In the genomic region with DNA sequence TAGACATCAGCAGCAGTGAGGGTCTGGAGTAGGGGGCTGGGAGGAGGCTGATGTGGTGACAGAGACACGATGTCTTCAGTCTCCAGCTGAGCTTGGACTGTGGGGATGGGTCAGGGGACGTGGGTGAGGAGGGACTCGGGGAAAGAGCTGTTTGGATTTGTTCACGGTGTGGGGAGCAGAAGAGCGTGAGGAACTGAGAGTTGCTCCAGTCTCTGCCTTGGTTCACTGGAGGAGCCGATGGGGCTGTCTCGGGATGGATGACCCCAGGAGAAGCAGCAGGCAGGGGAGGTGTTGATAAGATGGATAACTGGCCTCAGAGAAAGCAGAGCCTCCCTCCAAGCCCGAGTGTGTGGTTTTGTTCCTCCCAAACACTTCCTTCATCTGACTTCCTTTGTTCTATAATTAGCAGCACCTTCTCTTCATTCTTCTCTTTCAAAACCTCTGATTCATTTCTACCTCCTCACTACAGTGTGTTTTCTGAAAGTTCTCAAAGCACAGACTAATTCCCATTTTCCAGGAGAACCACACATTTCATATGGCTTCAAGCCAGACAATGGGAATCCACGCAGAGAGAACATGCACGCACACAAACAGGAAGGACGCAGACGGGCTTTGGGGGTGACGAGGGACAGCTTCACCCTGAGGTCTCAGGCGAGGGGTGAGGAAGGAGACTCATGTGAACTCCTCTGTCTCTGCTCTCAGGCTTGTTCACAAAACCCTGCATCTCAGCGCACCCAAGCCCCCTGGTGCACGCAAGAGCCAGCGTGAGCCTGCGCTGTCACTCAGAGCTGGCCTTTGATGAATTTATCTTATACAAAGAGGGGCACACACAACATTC, we compare ENCODE assay signal across 13 cellular contexts. TPM values are rescaled to one million over a fixed set of nuclear protein-coding genes. Genes with fewer than 3 reads are reported as not detected.
DNase-seq lines count a peak whose midpoint lies in the region; ATAC-seq and TF ChIP-seq lines count a peak whose summit lies in the region.
"Had no signal": no experiment of that assay in that cellular context is flagged by ENCODE, and none has a peak within 500 bp of the region (broad histone marks: within the 10 kb centered on the region; RNA-seq: fewer than 3 reads in every experiment).

No MANE protein-coding gene starts in this region.

- intact Hi-C loops in activated T-helper 1 cell treated with anti-CD3 and anti-CD28 coated beads, Interleukin-12 subunit alpha, Interleukin-12 subunit beta, Interleukin-2, Interleukin-4 antibody, amounts not matched to agents 30 ng/mL and 10 ng/mL and 1 ng/mL, durations not matched to agents 14 hours and 24 hours and 36 hours (cut with micrococcal nuclease), result loop anchor here (5.0 kb wide), 1 partner anchor 39 kb away; no protein-coding TSS in a partner anchor
- intact Hi-C loops in natural killer cell (cut with micrococcal nuclease), result no loop called here

- H3K27ac Mint-ChIP-seq in activated T-helper 1 cell treated with anti-CD3 and anti-CD28 coated beads, Interleukin-12 subunit alpha, Interleukin-12 subunit beta, Interleukin-2, Interleukin-4 antibody, amounts not matched to agents 30 ng/mL and 10 ng/mL and 1 ng/mL, durations not matched to agents 14 hours and 24 hours and 36 hours, result peak overlapping the region; percentile 89
- H3K27ac Mint-ChIP-seq in natural killer cell, result no peak overlapping the region

- no peak for TF ChIP-seq CTCF in natural killer cell (IDR thresholded peaks at IDR 0.05)

- peaks cover 3% of the 10 kb centered on the region for H3K27me3 Mint-ChIP-seq in activated T-helper 1 cell treated with anti-CD3 and anti-CD28 coated beads, Interleukin-12 subunit alpha, Interleukin-12 subunit beta, Interleukin-2, Interleukin-4 antibody, amounts not matched to agents 30 ng/mL and 10 ng/mL and 1 ng/mL, durations not matched to agents 14 hours and 24 hours and 36 hours (ENCODE audit: insufficient read depth)
- H3K27me3 Mint-ChIP-seq in natural killer cell (ENCODE audit: low read depth in 2 of 2), result peaks cover 36 to 66% of the 10 kb centered on the region in 2 donors

- H3K36me3 Mint-ChIP-seq in activated T-helper 1 cell treated with anti-CD3 and anti-CD28 coated beads, Interleukin-12 subunit alpha, Interleukin-12 subunit beta, Interleukin-2, Interleukin-4 antibody, amounts not matched to agents 30 ng/mL and 10 ng/mL and 1 ng/mL, durations not matched to agents 14 hours and 24 hours and 36 hours (ENCODE audit: low read depth), result peaks cover 6% of the 10 kb centered on the region
- H3K36me3 Mint-ChIP-seq in natural killer cell, result peaks cover 6% of the 10 kb centered on the region

- ATAC-seq in HG03354 (IDR thresholded peaks at IDR 0.05; ENCODE audit: poor library complexity, severe bottlenecking, unreplicated experiment), result peak; percentile 29
- no peak for ATAC-seq in natural killer cell
- no peak for ATAC-seq in GM19455 (IDR thresholded peaks at IDR 0.05; ENCODE audit: unreplicated experiment)
- no peak for ATAC-seq in left lobe of liver
- no peak for ATAC-seq in GM18868 (IDR thresholded peaks at IDR 0.05; ENCODE audit: unreplicated experiment)
- ATAC-seq: K562 had no signal

- DNase-seq in SIG-M5 treated with dmso at 0.1 percent for 504 hours (lab: John Stamatoyannopoulos, UW; ENCODE audit: unreplicated experiment), result peak; percentile 20
- no peak for DNase-seq in SIG-M5 (lab: John Stamatoyannopoulos, UW)
- DNase-seq in activated T-helper 1 cell treated with anti-CD3 and anti-CD28 coated beads, Interleukin-12 subunit alpha, Interleukin-12 subunit beta, Interleukin-2, Interleukin-4 antibody, amounts not matched to agents 30 ng/mL and 10 ng/mL and 1 ng/mL, durations not matched to agents 14 hours and 24 hours and 36 hours (ENCODE audit: low spot score), result peak; percentile 2
- no peak for DNase-seq in natural killer cell
- no peak for DNase-seq in left lobe of liver (ENCODE audit: low spot score)
- DNase-seq: 8988T, midbrain, NCI-H2107 had no signal

- H3K4me3 Mint-ChIP-seq in activated T-helper 1 cell treated with anti-CD3 and anti-CD28 coated beads, Interleukin-12 subunit alpha, Interleukin-12 subunit beta, Interleukin-2, Interleukin-4 antibody, amounts not matched to agents 30 ng/mL and 10 ng/mL and 1 ng/mL, durations not matched to agents 14 hours and 24 hours and 36 hours, result peak overlapping the region; percentile 77
- H3K4me3 Mint-ChIP-seq in natural killer cell, result peak overlapping the region; percentile 14

- H3K4me1 Mint-ChIP-seq in activated T-helper 1 cell treated with anti-CD3 and anti-CD28 coated beads, Interleukin-12 subunit alpha, Interleukin-12 subunit beta, Interleukin-2, Interleukin-4 antibody, amounts not matched to agents 30 ng/mL and 10 ng/mL and 1 ng/mL, durations not matched to agents 14 hours and 24 hours and 36 hours (ENCODE audit: low read depth), result peaks cover 64% of the 10 kb centered on the region
- peaks cover 43 to 46% of the 10 kb centered on the region in 2 donors for H3K4me1 Mint-ChIP-seq in natural killer cell

- peaks cover 4% of the 10 kb centered on the region for H3K9me3 Mint-ChIP-seq in activated T-helper 1 cell treated with anti-CD3 and anti-CD28 coated beads, Interleukin-12 subunit alpha, Interleukin-12 subunit beta, Interleukin-2, Interleukin-4 antibody, amounts not matched to agents 30 ng/mL and 10 ng/mL and 1 ng/mL, durations not matched to agents 14 hours and 24 hours and 36 hours
- peaks cover 0 to under 1% of the 10 kb centered on the region in 2 donors for H3K9me3 Mint-ChIP-seq in natural killer cell

RNA-seq across cellular contexts. Expression of gene LAIR2, which starts 18.6 kb away (rescaled TPM):
- 45.7 and 49.1 TPM in 2 replicates for total RNA-seq in activated T-helper 1 cell treated with anti-CD3 and anti-CD28 coated beads, Interleukin-12 subunit alpha, Interleukin-12 subunit beta, Interleukin-2, Interleukin-4 antibody, amounts not matched to agents 30 ng/mL and 10 ng/mL and 1 ng/mL, durations not matched to agents 14 hours and 24 hours and 36 hours
- total RNA-seq in natural killer cell (10 to 100 TPM; 44.1 to 67.7 (median 53.3) TPM), left lobe of liver (not detected)
- total RNA-seq: K562 had no signal

RNA-seq across cellular contexts. Expression of gene CDC42EP5, which starts 48.1 kb away (rescaled TPM):
- total RNA-seq in activated T-helper 1 cell treated with anti-CD3 and anti-CD28 coated beads, Interleukin-12 subunit alpha, Interleukin-12 subunit beta, Interleukin-2, Interleukin-4 antibody, amounts not matched to agents 30 ng/mL and 10 ng/mL and 1 ng/mL, durations not matched to agents 14 hours and 24 hours and 36 hours, result not detected in 2 replicates
- not detected for total RNA-seq in natural killer cell
- 2.4 TPM for total RNA-seq in left lobe of liver
- total RNA-seq: T-helper 2 cell treated with Interferon-gamma antibody and Interleukin-4, amounts not matched to agents 100 ng/mL and 5 ng/mL, for 36 hours had no signal

RNA-seq across cellular contexts. Expression of gene LILRA2, which starts 52.3 kb away (rescaled TPM):
- not detected in 2 replicates for total RNA-seq in activated T-helper 1 cell treated with anti-CD3 and anti-CD28 coated beads, Interleukin-12 subunit alpha, Interleukin-12 subunit beta, Interleukin-2, Interleukin-4 antibody, amounts not matched to agents 30 ng/mL and 10 ng/mL and 1 ng/mL, durations not matched to agents 14 hours and 24 hours and 36 hours
- total RNA-seq in natural killer cell (1 to 10 TPM; 1.4 to 8.4 (median 5.6) TPM), left lobe of liver (1.6 TPM)
- total RNA-seq: T-helper 2 cell treated with Interferon-gamma antibody and Interleukin-4, amounts not matched to agents 100 ng/mL and 5 ng/mL, for 36 hours had no signal

RNA-seq across cellular contexts. Expression of gene LENG9, which starts 57.7 kb away (rescaled TPM):
- total RNA-seq in activated T-helper 1 cell treated with anti-CD3 and anti-CD28 coated beads, Interleukin-12 subunit alpha, Interleukin-12 subunit beta, Interleukin-2, Interleukin-4 antibody, amounts not matched to agents 30 ng/mL and 10 ng/mL and 1 ng/mL, durations not matched to agents 14 hours and 24 hours and 36 hours, result 8.4 and 11.5 TPM in 2 replicates
- total RNA-seq in natural killer cell (1 to 10 TPM; 3.2 to 5.6 (median 4.3) TPM), left lobe of liver (2.2 TPM)

Comparison
In these comparisons a context has a peak if more than half of its experiments do, and no peak if none do; other contexts are left out.
1. DNase-seq: peak in SIG-M5 treated with dmso at 0.1 percent for 504 hours (single experiment) and activated T-helper 1 cell treated with anti-CD3 and anti-CD28 coated beads, Interleukin-12 subunit alpha, Interleukin-12 subunit beta, Interleukin-2, Interleukin-4 antibody, amounts not matched to agents 30 ng/mL and 10 ng/mL and 1 ng/mL, durations not matched to agents 14 hours and 24 hours and 36 hours (single experiment); none in SIG-M5 (single experiment), natural killer cell (single experiment) and left lobe of liver (single experiment).
2. RNA of gene LAIR2, which starts 18.6 kb away (total RNA-seq): 44.1 to 67.7 TPM in natural killer cell and 45.7 to 49.1 TPM in activated T-helper 1 cell treated with anti-CD3 and anti-CD28 coated beads, Interleukin-12 subunit alpha, Interleukin-12 subunit beta, Interleukin-2, Interleukin-4 antibody, amounts not matched to agents 30 ng/mL and 10 ng/mL and 1 ng/mL, durations not matched to agents 14 hours and 24 hours and 36 hours; not detected in left lobe of liver (single experiment); every median in the first group is over 10 times any median in the second.